ENCODE assay signal across 10 cellular contexts in the genomic region with DNA sequence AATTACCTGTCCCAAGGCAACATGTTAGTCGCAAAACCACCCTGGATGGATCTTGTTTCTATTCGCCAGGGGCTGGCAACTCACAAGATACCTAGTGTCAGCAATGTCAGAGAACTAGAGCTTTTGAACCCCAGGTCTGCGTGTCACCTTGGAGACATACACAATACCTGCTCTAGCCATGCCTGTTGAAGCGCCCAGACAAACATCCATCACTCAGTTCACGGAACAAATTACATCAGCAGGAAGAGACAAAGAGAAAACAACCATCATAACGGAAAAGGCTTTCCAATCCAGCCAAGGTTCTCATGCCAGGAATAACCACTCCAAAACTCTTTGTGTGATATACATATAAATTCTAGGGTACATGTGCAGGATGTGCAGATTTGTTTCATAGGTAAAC. TPM values are rescaled to one million over a fixed set of nuclear protein-coding genes. Genes with fewer than 3 reads are reported as not detected.
A peak's percentile ranks its signal among the peaks of the same experiment; 100 is the strongest.
DNase-seq lines count a peak whose midpoint lies in the region; ATAC-seq and TF ChIP-seq lines count a peak whose summit lies in the region.
"Had no signal": no experiment of that assay in that cellular context is flagged by ENCODE, and none has a peak within 500 bp of the region (broad histone marks: within the 10 kb centered on the region; RNA-seq: fewer than 3 reads in every experiment).

No MANE protein-coding gene starts in this region.

- no TSS peak for BruUV-seq in PC-3 (replicated peaks; lab: Mats Ljungman, UMichigan)

- H3K4me2 ChIP-seq in PC-3 (ENCODE audit: low read length) = peak overlapping the region; percentile 85
- no peak overlapping the region for H3K4me2 ChIP-seq in Karpas-422 (ENCODE audit: low read depth, low read length, poor library complexity, severe bottlenecking)

- H3K4me1 ChIP-seq in PC-3 (ENCODE audit: insufficient read depth, low read length) = peaks cover 47% of the 10 kb centered on the region
- H3K4me1 ChIP-seq in esophagus (ENCODE audit: control insufficient read depth in 2 of 2, insufficient read depth in 2 of 2, low read length in 1 of 2) = peaks cover 5% of the 10 kb centered on the region in 2 donors
- peaks cover 45% of the 10 kb centered on the region for H3K4me1 ChIP-seq in Karpas-422 (ENCODE audit: low read length)

- CTCF ChIA-PET in PC-3 (lab: Charles Lee) = interaction anchor here (0.8 kb wide), 1 partner anchor 44 kb away, joined by 3 read pairs; no protein-coding TSS in a partner anchor

- H3K9me3 ChIP-seq in PC-3 (ENCODE audit: low read length) (no peaks in the 10 kb centered on the region), esophagus (ENCODE audit: control insufficient read depth in 2 of 2, insufficient read depth in 1 of 2, low read depth in 1 of 2, low read length in 1 of 2) (no peaks in the 10 kb centered on the region), Karpas-422 (ENCODE audit: low read length) (no peaks in the 10 kb centered on the region)

- H3K79me2 ChIP-seq in PC-3 (ENCODE audit: low read length) (peaks cover 77% of the 10 kb centered on the region), Karpas-422 (ENCODE audit: low read length) (no peaks in the 10 kb centered on the region)

- H3K36me3 ChIP-seq in PC-3 (ENCODE audit: low read depth, low read length) = peaks cover 48% of the 10 kb centered on the region
- H3K36me3 ChIP-seq in esophagus (ENCODE audit: control insufficient read depth in 2 of 2, insufficient read depth in 2 of 2, low read length in 1 of 2) = no peaks in the 10 kb centered on the region
- no peaks in the 10 kb centered on the region for H3K36me3 ChIP-seq in Karpas-422 (ENCODE audit: insufficient read depth, low read length)

- H3K9ac ChIP-seq in PC-3 (ENCODE audit: low read length) (peak overlapping the region; percentile 100), Karpas-422 (ENCODE audit: low read length) (no peak overlapping the region)

- no peaks in the 10 kb centered on the region for H3F3A ChIP-seq in PC-3 (ENCODE audit: low read length, unreplicated experiment)

- ATAC-seq in PC-3 = no peak

- H3K27ac ChIP-seq in PC-3 (ENCODE audit: low read length) = peak overlapping the region; percentile 91
- peak overlapping the region in 1 of 2 donors; percentile 7 for H3K27ac ChIP-seq in esophagus (ENCODE audit: low read depth in 2 of 2, low read length in 1 of 2)
- H3K27ac ChIP-seq in Karpas-422 (ENCODE audit: low read length) = no peak overlapping the region
- H3K27ac ChIP-seq: 22Rv1 had no signal

- H2AFZ ChIP-seq in PC-3 (ENCODE audit: low read length) = no peak overlapping the region
- no peak overlapping the region for H2AFZ ChIP-seq in Karpas-422 (ENCODE audit: low read length)

- no peaks in the 10 kb centered on the region for H3K27me3 ChIP-seq in PC-3 (ENCODE audit: low read length)
- H3K27me3 ChIP-seq in esophagus (ENCODE audit: control insufficient read depth in 1 of 2, insufficient read depth in 2 of 2, low read length in 2 of 2) = no peaks in the 10 kb centered on the region
- H3K27me3 ChIP-seq in Karpas-422 (ENCODE audit: low read length) = no peaks in the 10 kb centered on the region

- no peaks in the 10 kb centered on the region for H3K9me2 ChIP-seq in PC-3 (replicated peaks; ENCODE audit: low read length)
- no peaks in the 10 kb centered on the region for H3K9me2 ChIP-seq in Karpas-422 (replicated peaks; ENCODE audit: insufficient read depth, low read length)

- intact Hi-C loops in PC-3 (cut with micrococcal nuclease) = loop anchor here (2.0 kb wide), 1 partner anchor 31 kb away; no protein-coding TSS in a partner anchor

- POLR2A ChIA-PET in PC-3 (lab: Charles Lee; ENCODE audit: unreplicated experiment) = interaction anchor here (0.6 to 1.7 kb wide), 2 partner anchors 42 to 364 kb away, joined by 3 to 9 read pairs; no protein-coding TSS in a partner anchor

- DNase-seq in DMS53 (lab: John Stamatoyannopoulos, UW) (peak; percentile 9), DMS53 treated with DMSO at 0.1 percent for 48 hours (lab: John Stamatoyannopoulos, UW; ENCODE audit: unreplicated experiment) (no peak), PC-3 (no peak), renal cortical epithelial cell (ENCODE audit: low read depth) (peak; percentile 32), LoVo (ENCODE audit: low spot score) (no peak), Karpas-422 (no peak), foreskin melanocyte (no peak)
- DNase-seq: SHP77 had no signal

- H4K20me1 ChIP-seq in PC-3 (ENCODE audit: low read length) = peaks cover 58% of the 10 kb centered on the region
- H4K20me1 ChIP-seq in Karpas-422 (ENCODE audit: insufficient read depth, low read depth, low read length) = 0 out of 2 replicates have a peak, but pooled peaks cover 9% of the 10 kb centered on the region

- peak overlapping the region; percentile 85 for H3K4me3 ChIP-seq in PC-3 (ENCODE audit: low read length)
- H3K4me3 ChIP-seq in esophagus (ENCODE audit: low read depth in 1 of 2, low read length in 2 of 2) = peak overlapping the region; percentile 69 to 95
- H3K4me3 ChIP-seq in Karpas-422 (ENCODE audit: low read length) = no peak overlapping the region

- WGBS in esophagus, 2 donors = 49 to 51% methylated on average over 6 of the region's 6 CpGs

- no peak for TF ChIP-seq CTCF in PC-3 (conservative IDR thresholded peaks at IDR 0.05; ENCODE audit: low read depth, low read length)

RNA-seq across cellular contexts. Expression of a gene that starts 2.2 kb away (rescaled TPM):
- total RNA-seq in PC-3 (2014; rRNA removed) = 134 and 170 TPM in 2 replicates
- polyA plus RNA-seq in esophagus = 100 to 1,000 TPM; 328 to 334 TPM
- 686 and 725 TPM in 2 replicates for total RNA-seq in renal cortical epithelial cell
- 0.18 and 5.7 TPM in 2 replicates for total RNA-seq in Karpas-422 (2014; rRNA removed; shearing (Covaris generic); ENCODE audit: low replicate concordance)

RNA-seq across cellular contexts. Expression of a gene that starts 33.4 kb away (rescaled TPM):
- total RNA-seq in PC-3 (2014; rRNA removed) (1.0 TPM in 1 of 2 replicates, not detected in the other), renal cortical epithelial cell (not detected in 2 replicates)
- polyA plus RNA-seq in esophagus = under 1 TPM; 0.21 to 0.51 TPM
- not detected in 2 replicates for total RNA-seq in Karpas-422 (2014; rRNA removed; shearing (Covaris generic); ENCODE audit: low replicate concordance)

RNA-seq across cellular contexts. Expression of a gene that starts 40.3 kb away (rescaled TPM):
- total RNA-seq in PC-3 (2014; rRNA removed) = 20.2 and 22.5 TPM in 2 replicates
- 10 to 100 TPM; 17.1 to 22.9 TPM for polyA plus RNA-seq in esophagus
- total RNA-seq in renal cortical epithelial cell = 57.1 and 64.3 TPM in 2 replicates
- total RNA-seq in Karpas-422 (2014; rRNA removed; shearing (Covaris generic); ENCODE audit: low replicate concordance) = 12.9 and 42.0 TPM in 2 replicates

Comparison
In these comparisons a context has a peak if more than half of its experiments do, and no peak if none do; other contexts are left out.
1. DNase-seq: peak in DMS53 (single experiment) and renal cortical epithelial cell (single experiment); none in DMS53 treated with DMSO at 0.1 percent for 48 hours (single experiment), PC-3 (single experiment), LoVo (single experiment), Karpas-422 (single experiment) and foreskin melanocyte (single experiment).
2. RNA of a gene that starts 2.2 kb away (total RNA-seq): 686 to 725 TPM in renal cortical epithelial cell and 134 to 170 TPM in PC-3; 0.18 to 5.7 TPM in Karpas-422; every median in the first group is over 10 times any median in the second.